1 cellular context compared by ENCODE assay signal in the genomic region with DNA sequence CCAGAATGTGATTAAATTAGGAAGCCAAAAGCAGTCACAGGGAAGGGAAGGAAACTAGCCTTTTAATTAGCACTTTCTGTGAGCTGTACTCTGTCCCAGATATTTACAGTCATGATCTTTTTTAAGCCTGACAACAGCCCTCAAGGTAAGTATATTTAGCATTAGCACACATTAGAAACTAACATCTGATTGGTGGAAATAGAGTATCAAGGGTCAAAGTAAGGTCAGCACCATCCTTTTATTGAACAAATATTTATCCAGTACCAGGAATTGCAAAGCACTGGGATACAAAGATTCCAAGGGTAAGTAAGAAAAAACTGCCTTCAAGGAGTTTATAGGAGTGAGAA.
A peak's percentile ranks its signal among the peaks of the same experiment; 100 is the strongest.
TF ChIP-seq lines count a peak whose summit lies in the region.

No MANE protein-coding gene starts in this region.

TF ChIP-seq in HepG2, 621 proteins besides CTCF, POLR2A, EP300 and RAD21 (continued from another document and continues in another):
- TF ChIP-seq, protein P1, sequence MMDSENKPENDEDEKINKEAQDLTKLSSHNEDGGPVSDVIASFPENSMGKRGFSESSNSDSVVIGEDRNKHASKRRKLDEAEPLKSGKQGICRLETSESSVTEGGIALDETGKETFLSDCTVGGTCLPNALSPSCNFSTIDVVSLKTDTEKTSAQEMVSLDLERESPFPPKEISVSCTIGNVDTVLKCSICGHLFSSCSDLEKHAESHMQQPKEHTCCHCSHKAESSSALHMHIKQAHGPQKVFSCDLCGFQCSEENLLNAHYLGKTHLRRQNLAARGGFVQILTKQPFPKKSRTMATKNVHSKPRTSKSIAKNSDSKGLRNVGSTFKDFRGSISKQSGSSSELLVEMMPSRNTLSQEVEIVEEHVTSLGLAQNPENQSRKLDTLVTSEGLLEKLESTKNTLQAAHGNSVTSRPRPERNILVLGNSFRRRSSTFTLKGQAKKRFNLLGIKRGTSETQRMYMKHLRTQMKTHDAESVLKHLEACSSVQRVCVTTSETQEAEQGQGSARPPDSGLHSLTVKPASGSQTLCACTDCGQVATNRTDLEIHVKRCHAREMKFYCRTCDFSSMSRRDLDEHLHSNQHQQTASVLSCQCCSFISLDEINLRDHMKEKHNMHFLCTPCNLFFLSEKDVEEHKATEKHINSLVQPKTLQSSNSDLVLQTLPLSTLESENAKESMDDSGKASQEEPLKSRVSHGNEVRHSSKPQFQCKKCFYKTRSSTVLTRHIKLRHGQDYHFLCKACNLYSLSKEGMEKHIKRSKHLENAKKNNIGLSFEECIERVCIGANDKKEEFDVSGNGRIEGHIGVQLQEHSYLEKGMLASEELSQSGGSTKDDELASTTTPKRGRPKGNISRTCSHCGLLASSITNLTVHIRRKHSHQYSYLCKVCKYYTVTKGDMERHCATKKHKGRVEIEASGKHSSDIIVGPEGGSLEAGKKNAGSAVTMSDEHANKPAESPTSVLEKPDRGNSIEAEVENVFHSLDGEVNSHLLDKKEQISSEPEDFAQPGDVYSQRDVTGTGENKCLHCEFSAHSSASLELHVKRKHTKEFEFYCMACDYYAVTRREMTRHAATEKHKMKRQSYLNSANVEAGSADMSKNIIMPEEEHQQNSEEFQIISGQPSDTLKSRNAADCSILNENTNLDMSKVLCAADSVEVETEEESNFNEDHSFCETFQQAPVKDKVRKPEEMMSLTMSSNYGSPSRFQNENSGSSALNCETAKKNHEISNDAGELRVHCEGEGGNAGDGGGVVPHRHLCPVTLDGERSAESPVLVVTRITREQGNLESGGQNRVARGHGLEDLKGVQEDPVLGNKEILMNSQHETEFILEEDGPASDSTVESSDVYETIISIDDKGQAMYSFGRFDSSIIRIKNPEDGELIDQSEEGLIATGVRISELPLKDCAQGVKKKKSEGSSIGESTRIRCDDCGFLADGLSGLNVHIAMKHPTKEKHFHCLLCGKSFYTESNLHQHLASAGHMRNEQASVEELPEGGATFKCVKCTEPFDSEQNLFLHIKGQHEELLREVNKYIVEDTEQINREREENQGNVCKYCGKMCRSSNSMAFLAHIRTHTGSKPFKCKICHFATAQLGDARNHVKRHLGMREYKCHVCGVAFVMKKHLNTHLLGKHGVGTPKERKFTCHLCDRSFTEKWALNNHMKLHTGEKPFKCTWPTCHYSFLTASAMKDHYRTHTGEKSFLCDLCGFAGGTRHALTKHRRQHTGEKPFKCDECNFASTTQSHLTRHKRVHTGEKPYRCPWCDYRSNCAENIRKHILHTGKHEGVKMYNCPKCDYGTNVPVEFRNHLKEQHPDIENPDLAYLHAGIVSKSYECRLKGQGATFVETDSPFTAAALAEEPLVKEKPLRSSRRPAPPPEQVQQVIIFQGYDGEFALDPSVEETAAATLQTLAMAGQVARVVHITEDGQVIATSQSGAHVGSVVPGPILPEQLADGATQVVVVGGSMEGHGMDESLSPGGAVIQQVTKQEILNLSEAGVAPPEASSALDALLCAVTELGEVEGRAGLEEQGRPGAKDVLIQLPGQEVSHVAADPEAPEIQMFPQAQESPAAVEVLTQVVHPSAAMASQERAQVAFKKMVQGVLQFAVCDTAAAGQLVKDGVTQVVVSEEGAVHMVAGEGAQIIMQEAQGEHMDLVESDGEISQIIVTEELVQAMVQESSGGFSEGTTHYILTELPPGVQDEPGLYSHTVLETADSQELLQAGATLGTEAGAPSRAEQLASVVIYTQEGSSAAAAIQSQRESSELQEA (CRISPR knock-in tag; IDR thresholded peaks at IDR 0.05; ENCODE audit: not compliant biosample characterization), result no peak
- TF ChIP-seq, protein P2, sequence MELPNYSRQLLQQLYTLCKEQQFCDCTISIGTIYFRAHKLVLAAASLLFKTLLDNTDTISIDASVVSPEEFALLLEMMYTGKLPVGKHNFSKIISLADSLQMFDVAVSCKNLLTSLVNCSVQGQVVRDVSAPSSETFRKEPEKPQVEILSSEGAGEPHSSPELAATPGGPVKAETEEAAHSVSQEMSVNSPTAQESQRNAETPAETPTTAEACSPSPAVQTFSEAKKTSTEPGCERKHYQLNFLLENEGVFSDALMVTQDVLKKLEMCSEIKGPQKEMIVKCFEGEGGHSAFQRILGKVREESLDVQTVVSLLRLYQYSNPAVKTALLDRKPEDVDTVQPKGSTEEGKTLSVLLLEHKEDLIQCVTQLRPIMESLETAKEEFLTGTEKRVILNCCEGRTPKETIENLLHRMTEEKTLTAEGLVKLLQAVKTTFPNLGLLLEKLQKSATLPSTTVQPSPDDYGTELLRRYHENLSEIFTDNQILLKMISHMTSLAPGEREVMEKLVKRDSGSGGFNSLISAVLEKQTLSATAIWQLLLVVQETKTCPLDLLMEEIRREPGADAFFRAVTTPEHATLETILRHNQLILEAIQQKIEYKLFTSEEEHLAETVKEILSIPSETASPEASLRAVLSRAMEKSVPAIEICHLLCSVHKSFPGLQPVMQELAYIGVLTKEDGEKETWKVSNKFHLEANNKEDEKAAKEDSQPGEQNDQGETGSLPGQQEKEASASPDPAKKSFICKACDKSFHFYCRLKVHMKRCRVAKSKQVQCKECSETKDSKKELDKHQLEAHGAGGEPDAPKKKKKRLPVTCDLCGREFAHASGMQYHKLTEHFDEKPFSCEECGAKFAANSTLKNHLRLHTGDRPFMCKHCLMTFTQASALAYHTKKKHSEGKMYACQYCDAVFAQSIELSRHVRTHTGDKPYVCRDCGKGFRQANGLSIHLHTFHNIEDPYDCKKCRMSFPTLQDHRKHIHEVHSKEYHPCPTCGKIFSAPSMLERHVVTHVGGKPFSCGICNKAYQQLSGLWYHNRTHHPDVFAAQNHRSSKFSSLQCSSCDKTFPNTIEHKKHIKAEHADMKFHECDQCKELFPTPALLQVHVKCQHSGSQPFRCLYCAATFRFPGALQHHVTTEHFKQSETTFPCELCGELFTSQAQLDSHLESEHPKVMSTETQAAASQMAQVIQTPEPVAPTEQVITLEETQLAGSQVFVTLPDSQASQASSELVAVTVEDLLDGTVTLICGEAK (IDR thresholded peaks at IDR 0.05), result no peak
- TF ChIP-seq, protein P2 (CRISPR knock-in tag; IDR thresholded peaks at IDR 0.05), result no peak
- TF ChIP-seq TMF1 (CRISPR knock-in tag; IDR thresholded peaks at IDR 0.05; ENCODE audit: low read depth) (peak; percentile 7; the same call in 1 of the 2 replicates), ZNF446 (CRISPR knock-in tag; IDR thresholded peaks at IDR 0.05) (no peak), ZBTB1 (CRISPR knock-in tag; IDR thresholded peaks at IDR 0.05; ENCODE audit: borderline replicate concordance) (no peak)
- TF ChIP-seq, protein P3, sequence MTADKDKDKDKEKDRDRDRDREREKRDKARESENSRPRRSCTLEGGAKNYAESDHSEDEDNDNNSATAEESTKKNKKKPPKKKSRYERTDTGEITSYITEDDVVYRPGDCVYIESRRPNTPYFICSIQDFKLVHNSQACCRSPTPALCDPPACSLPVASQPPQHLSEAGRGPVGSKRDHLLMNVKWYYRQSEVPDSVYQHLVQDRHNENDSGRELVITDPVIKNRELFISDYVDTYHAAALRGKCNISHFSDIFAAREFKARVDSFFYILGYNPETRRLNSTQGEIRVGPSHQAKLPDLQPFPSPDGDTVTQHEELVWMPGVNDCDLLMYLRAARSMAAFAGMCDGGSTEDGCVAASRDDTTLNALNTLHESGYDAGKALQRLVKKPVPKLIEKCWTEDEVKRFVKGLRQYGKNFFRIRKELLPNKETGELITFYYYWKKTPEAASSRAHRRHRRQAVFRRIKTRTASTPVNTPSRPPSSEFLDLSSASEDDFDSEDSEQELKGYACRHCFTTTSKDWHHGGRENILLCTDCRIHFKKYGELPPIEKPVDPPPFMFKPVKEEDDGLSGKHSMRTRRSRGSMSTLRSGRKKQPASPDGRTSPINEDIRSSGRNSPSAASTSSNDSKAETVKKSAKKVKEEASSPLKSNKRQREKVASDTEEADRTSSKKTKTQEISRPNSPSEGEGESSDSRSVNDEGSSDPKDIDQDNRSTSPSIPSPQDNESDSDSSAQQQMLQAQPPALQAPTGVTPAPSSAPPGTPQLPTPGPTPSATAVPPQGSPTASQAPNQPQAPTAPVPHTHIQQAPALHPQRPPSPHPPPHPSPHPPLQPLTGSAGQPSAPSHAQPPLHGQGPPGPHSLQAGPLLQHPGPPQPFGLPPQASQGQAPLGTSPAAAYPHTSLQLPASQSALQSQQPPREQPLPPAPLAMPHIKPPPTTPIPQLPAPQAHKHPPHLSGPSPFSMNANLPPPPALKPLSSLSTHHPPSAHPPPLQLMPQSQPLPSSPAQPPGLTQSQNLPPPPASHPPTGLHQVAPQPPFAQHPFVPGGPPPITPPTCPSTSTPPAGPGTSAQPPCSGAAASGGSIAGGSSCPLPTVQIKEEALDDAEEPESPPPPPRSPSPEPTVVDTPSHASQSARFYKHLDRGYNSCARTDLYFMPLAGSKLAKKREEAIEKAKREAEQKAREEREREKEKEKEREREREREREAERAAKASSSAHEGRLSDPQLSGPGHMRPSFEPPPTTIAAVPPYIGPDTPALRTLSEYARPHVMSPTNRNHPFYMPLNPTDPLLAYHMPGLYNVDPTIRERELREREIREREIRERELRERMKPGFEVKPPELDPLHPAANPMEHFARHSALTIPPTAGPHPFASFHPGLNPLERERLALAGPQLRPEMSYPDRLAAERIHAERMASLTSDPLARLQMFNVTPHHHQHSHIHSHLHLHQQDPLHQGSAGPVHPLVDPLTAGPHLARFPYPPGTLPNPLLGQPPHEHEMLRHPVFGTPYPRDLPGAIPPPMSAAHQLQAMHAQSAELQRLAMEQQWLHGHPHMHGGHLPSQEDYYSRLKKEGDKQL (CRISPR knock-in tag; IDR thresholded peaks at IDR 0.05; ENCODE audit: low read depth), result 0 out of 2 replicates have a peak, but pooled peaks have one; percentile 18
- TF ChIP-seq, protein P4, sequence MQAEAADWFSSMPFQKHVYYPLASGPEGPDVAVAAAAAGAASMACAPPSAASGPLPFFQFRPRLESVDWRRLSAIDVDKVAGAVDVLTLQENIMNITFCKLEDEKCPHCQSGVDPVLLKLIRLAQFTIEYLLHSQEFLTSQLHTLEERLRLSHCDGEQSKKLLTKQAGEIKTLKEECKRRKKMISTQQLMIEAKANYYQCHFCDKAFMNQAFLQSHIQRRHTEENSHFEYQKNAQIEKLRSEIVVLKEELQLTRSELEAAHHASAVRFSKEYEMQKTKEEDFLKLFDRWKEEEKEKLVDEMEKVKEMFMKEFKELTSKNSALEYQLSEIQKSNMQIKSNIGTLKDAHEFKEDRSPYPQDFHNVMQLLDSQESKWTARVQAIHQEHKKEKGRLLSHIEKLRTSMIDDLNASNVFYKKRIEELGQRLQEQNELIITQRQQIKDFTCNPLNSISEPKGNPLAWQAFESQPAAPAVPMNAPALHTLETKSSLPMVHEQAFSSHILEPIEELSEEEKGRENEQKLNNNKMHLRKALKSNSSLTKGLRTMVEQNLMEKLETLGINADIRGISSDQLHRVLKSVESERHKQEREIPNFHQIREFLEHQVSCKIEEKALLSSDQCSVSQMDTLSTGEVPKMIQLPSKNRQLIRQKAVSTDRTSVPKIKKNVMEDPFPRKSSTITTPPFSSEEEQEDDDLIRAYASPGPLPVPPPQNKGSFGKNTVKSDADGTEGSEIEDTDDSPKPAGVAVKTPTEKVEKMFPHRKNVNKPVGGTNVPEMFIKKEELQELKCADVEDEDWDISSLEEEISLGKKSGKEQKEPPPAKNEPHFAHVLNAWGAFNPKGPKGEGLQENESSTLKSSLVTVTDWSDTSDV (CRISPR knock-in tag; IDR thresholded peaks at IDR 0.05), result no peak
- TF ChIP-seq, protein P5, sequence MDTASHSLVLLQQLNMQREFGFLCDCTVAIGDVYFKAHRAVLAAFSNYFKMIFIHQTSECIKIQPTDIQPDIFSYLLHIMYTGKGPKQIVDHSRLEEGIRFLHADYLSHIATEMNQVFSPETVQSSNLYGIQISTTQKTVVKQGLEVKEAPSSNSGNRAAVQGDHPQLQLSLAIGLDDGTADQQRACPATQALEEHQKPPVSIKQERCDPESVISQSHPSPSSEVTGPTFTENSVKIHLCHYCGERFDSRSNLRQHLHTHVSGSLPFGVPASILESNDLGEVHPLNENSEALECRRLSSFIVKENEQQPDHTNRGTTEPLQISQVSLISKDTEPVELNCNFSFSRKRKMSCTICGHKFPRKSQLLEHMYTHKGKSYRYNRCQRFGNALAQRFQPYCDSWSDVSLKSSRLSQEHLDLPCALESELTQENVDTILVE (CRISPR knock-in tag; IDR thresholded peaks at IDR 0.05), result peak; percentile 14; the same call in 1 of the 2 replicates
- TF ChIP-seq, protein P6, sequence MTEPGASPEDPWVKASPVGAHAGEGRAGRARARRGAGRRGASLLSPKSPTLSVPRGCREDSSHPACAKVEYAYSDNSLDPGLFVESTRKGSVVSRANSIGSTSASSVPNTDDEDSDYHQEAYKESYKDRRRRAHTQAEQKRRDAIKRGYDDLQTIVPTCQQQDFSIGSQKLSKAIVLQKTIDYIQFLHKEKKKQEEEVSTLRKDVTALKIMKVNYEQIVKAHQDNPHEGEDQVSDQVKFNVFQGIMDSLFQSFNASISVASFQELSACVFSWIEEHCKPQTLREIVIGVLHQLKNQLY (CRISPR knock-in tag; IDR thresholded peaks at IDR 0.05), result no peak
- TF ChIP-seq, protein P7, sequence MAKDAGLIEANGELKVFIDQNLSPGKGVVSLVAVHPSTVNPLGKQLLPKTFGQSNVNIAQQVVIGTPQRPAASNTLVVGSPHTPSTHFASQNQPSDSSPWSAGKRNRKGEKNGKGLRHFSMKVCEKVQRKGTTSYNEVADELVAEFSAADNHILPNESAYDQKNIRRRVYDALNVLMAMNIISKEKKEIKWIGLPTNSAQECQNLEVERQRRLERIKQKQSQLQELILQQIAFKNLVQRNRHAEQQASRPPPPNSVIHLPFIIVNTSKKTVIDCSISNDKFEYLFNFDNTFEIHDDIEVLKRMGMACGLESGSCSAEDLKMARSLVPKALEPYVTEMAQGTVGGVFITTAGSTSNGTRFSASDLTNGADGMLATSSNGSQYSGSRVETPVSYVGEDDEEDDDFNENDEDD (CRISPR knock-in tag; IDR thresholded peaks at IDR 0.05; ENCODE audit: borderline replicate concordance), result no peak
